ENCODE assay signal across 24 cellular contexts in genomic region chr10:110312206-110312605, GRCh38. TPM values are rescaled to one million over a fixed set of nuclear protein-coding genes. Genes with fewer than 3 reads are reported as not detected.
DNase-seq lines count a peak whose midpoint lies in the region; ATAC-seq, FAIRE-seq and TF ChIP-seq lines count a peak whose summit lies in the region.
"Had no signal": no experiment of that assay in that cellular context is flagged by ENCODE, and none has a peak within 500 bp of the region (broad histone marks: within the 10 kb centered on the region; RNA-seq: fewer than 3 reads in every experiment).

No MANE protein-coding gene starts in this region.

- H3K9me3 ChIP-seq in mammary epithelial cell (replicated peaks; ENCODE audit: insufficient read depth, low read length) (no peaks in the 10 kb centered on the region), breast epithelium (no peaks in the 10 kb centered on the region), mesenchymal stem cell (ENCODE audit: control insufficient read depth, low read length) (no peaks in the 10 kb centered on the region), SJCRH30 (replicated peaks) (no peaks in the 10 kb centered on the region)
- H3K9me3 ChIP-seq: BLaER1, SK-N-SH had no signal

- no peak overlapping the region for H4K8ac ChIP-seq in mesenchymal stem cell (ENCODE audit: low read length)

- peaks cover 13% of the 10 kb centered on the region for H3K4me1 Mint-ChIP-seq in progenitor cell of endocrine pancreas (ENCODE audit: low read depth)

- H3K4ac ChIP-seq in mesenchymal stem cell (ENCODE audit: low read depth in 1 of 2, low read length in 2 of 2), result no peak overlapping the region

- dilution Hi-C loops in mammary epithelial cell (cut with HindIII; ENCODE audit: low sequenced_read_pairs), result no loop called here

- no peak overlapping the region for H3K18ac ChIP-seq in mesenchymal stem cell (ENCODE audit: low read depth in 1 of 2, low read length in 2 of 2)

- FAIRE-seq in bronchial epithelial cell (lab: Jason Lieb, UNC), result peak; percentile 32
- FAIRE-seq: RCC 7860 had no signal

- H3K27ac ChIP-seq in mammary epithelial cell (ENCODE audit: insufficient read depth, low read depth, low read length) (no peak overlapping the region), breast epithelium (no peak overlapping the region), mesenchymal stem cell (ENCODE audit: low read length, poor library complexity, severe bottlenecking) (no peak overlapping the region), SJCRH30 (no peak overlapping the region)
- H3K27ac ChIP-seq: BLaER1, GM23248 had no signal

- WGBS in mammary epithelial cell (ENCODE audit: low coverage, missing lambda C conversion rate), result 95% methylated on average over 2 of the region's 2 CpGs
- 91% methylated on average over 2 of the region's 2 CpGs for WGBS in mesenchymal stem cell

- H3K27me3 ChIP-seq in mammary epithelial cell (ENCODE audit: insufficient read depth, low read length) (no peaks in the 10 kb centered on the region), breast epithelium (no peaks in the 10 kb centered on the region), bronchial epithelial cell (ENCODE audit: control insufficient read depth, insufficient read depth, low read length) (no peaks in the 10 kb centered on the region), mesenchymal stem cell (ENCODE audit: control insufficient read depth in 1 of 2, insufficient read depth in 1 of 2, low read length in 2 of 2) (no peaks in the 10 kb centered on the region), SJCRH30 (no peaks in the 10 kb centered on the region; the same call in 1 of the 2 replicates)
- H3K27me3 ChIP-seq: BLaER1 had no signal

- H2BK12ac ChIP-seq in mesenchymal stem cell (ENCODE audit: low read length in 2 of 2), result no peak overlapping the region

- H3K14ac ChIP-seq in mesenchymal stem cell (ENCODE audit: low read length in 2 of 2), result no peak overlapping the region

- H3K9ac ChIP-seq in mammary epithelial cell (ENCODE audit: insufficient read depth, low read length) (no peak overlapping the region), mesenchymal stem cell (ENCODE audit: low read length) (peak overlapping the region; percentile 45)
- H3K9ac ChIP-seq: BLaER1, GM23248, SK-N-SH had no signal

- no peak overlapping the region for H3K4me3 Mint-ChIP-seq in progenitor cell of endocrine pancreas (ENCODE audit: low read depth)

- H3K9me3 Mint-ChIP-seq in progenitor cell of endocrine pancreas (ENCODE audit: low read depth), result no peaks in the 10 kb centered on the region
- H3K9me3 Mint-ChIP-seq: CD4-positive, CD25-positive, alpha-beta regulatory T cell had no signal

- intact Hi-C loops in mammary epithelial cell (cut with micrococcal nuclease) (loop anchor here (5.0 kb wide), 1 partner anchor 580 kb away; no protein-coding TSS in a partner anchor), breast epithelium (cut with DNase I; ENCODE audit: low total_unique reads) (no loop called here)

- no peaks in the 10 kb centered on the region for H3K79me2 ChIP-seq in mammary epithelial cell (ENCODE audit: insufficient read depth, low read length)

- H3K27me3 Mint-ChIP-seq in progenitor cell of endocrine pancreas, result no peaks in the 10 kb centered on the region

- no peak overlapping the region for H2BK15ac ChIP-seq in mesenchymal stem cell (ENCODE audit: low read depth, poor library complexity, severe bottlenecking)

- H3K36me3 ChIP-seq in mammary epithelial cell (ENCODE audit: insufficient read depth, low read length) (no peaks in the 10 kb centered on the region), breast epithelium (no peaks in the 10 kb centered on the region), bronchial epithelial cell (ENCODE audit: control insufficient read depth, insufficient read depth, low read length) (no peaks in the 10 kb centered on the region), mesenchymal stem cell (ENCODE audit: control insufficient read depth in 1 of 2, insufficient read depth in 2 of 2, low read depth in 1 of 2, low read length in 2 of 2) (no peaks in the 10 kb centered on the region), SJCRH30 (no peaks in the 10 kb centered on the region)
- H3K36me3 ChIP-seq: BLaER1 had no signal

- peak overlapping the region; percentile 14 for H2AFZ ChIP-seq in mammary epithelial cell (ENCODE audit: low read depth, low read length)
- H2AFZ ChIP-seq in mesenchymal stem cell (ENCODE audit: low read depth, low read length), result no peak overlapping the region

- ATAC-seq in GM18519 (IDR thresholded peaks at IDR 0.05; ENCODE audit: low FRiP score, unreplicated experiment), result no peak

- no peak overlapping the region for H3K23ac ChIP-seq in mesenchymal stem cell (ENCODE audit: low read length in 2 of 2)

- peak overlapping the region; percentile 57 for H2AK5ac ChIP-seq in mesenchymal stem cell (ENCODE audit: low read length, severe bottlenecking)

- H3K4me2 ChIP-seq in mammary epithelial cell (ENCODE audit: insufficient read depth, low read depth, low read length), result no peak overlapping the region
- no peak overlapping the region for H3K4me2 ChIP-seq in mesenchymal stem cell (ENCODE audit: low read length, poor library complexity, severe bottlenecking)
- H3K4me2 ChIP-seq: BLaER1 had no signal

- H2BK5ac ChIP-seq in mesenchymal stem cell (ENCODE audit: low read depth, low read length, poor library complexity, severe bottlenecking), result no peak overlapping the region

- TF ChIP-seq POLR2A in breast epithelium (IDR thresholded peaks at IDR 0.05), result no peak

- H3K27ac Mint-ChIP-seq in progenitor cell of endocrine pancreas, result no peak overlapping the region

- no peak overlapping the region for H4K91ac ChIP-seq in mesenchymal stem cell (ENCODE audit: low read length)

- H4K20me1 ChIP-seq in mammary epithelial cell (ENCODE audit: insufficient read depth, low read length), result no peaks in the 10 kb centered on the region
- H4K20me1 ChIP-seq: BLaER1 had no signal

- CTCF ChIA-PET in mammary epithelial cell (lab: Charles Lee; ENCODE audit: low non-redundant PET), result no interaction called here

- no peaks in the 10 kb centered on the region for H3K36me3 Mint-ChIP-seq in progenitor cell of endocrine pancreas (ENCODE audit: insufficient read depth)
- H3K36me3 Mint-ChIP-seq: CD4-positive, CD25-positive, alpha-beta regulatory T cell had no signal

- DNase-seq in mammary epithelial cell (no peak), breast epithelium (ENCODE audit: low spot score in 2 of 2) (no peak), bronchial epithelial cell (ENCODE audit: low read depth) (no peak), mesenchymal stem cell (no peak), progenitor cell of endocrine pancreas (ENCODE audit: low spot score, unreplicated experiment) (no peak), SJCRH30 (no peak)
- DNase-seq: 8988T; CD4-positive, CD25-positive, alpha-beta regulatory T cell; DMS153; DND-41; GM23248; Karpas-422; NCI-H1092 treated with DMSO at 0.1 percent for 48 hours; NCI-H1436; NCI-H2081 treated with DMSO at 0.1 percent for 48 hours; NCI-H2171; NCI-H226; NCI-H510A; NCI-H69; SIG-M5; SK-N-SH had no signal

- TF ChIP-seq CTCF in mammary epithelial cell (conservative IDR thresholded peaks at IDR 0.05 in 1 of 2, IDR thresholded peaks at IDR 0.05 in 1 of 2; ENCODE audit: extremely low read depth in 1 of 2, insufficient read depth in 1 of 2, low read depth in 1 of 2, low read length in 2 of 2) (no peak), breast epithelium (IDR thresholded peaks at IDR 0.05) (no peak), bronchial epithelial cell (IDR thresholded peaks at IDR 0.05; ENCODE audit: insufficient read depth, low read length, severe bottlenecking) (no peak), progenitor cell of endocrine pancreas (IDR thresholded peaks at IDR 0.05; ENCODE audit: unreplicated experiment) (no peak)

- H2BK120ac ChIP-seq in mesenchymal stem cell (ENCODE audit: low read depth, low read length), result no peak overlapping the region

- in situ Hi-C loops in mammary epithelial cell (cut with MboI; ENCODE audit: low sequenced_read_pairs in 2 of 2), result loop anchor here in 1 of 2 donors (10.0 to 25.0 kb wide), 2 partner anchors 233 to 550 kb away; partner anchors contain the start of gene PDCD4

- no peak overlapping the region for H3K4me3 ChIP-seq in mammary epithelial cell (replicated peaks in 1 of 3; ENCODE audit: insufficient read depth in 1 of 3, low read depth in 2 of 3, low read length in 3 of 3)
- H3K4me3 ChIP-seq in breast epithelium, result no peak overlapping the region
- H3K4me3 ChIP-seq in bronchial epithelial cell (ENCODE audit: low read depth, low read length), result no peak overlapping the region
- no peak overlapping the region for H3K4me3 ChIP-seq in mesenchymal stem cell (ENCODE audit: insufficient read depth in 1 of 2, low read depth in 1 of 2, low read length in 2 of 2)
- no peak overlapping the region for H3K4me3 ChIP-seq in SJCRH30
- H3K4me3 ChIP-seq: BLaER1, GM23248 had no signal

- H3K79me1 ChIP-seq in mesenchymal stem cell (replicated peaks; ENCODE audit: low read length, poor library complexity, severe bottlenecking), result no peaks in the 10 kb centered on the region

- BruUV-seq in mammary epithelial cell (replicated peaks; lab: Mats Ljungman, UMichigan), result no TSS peak

- peaks cover 10% of the 10 kb centered on the region for H3K4me1 ChIP-seq in mammary epithelial cell (ENCODE audit: insufficient read depth, low read length)
- no peaks in the 10 kb centered on the region for H3K4me1 ChIP-seq in breast epithelium
- H3K4me1 ChIP-seq in mesenchymal stem cell (ENCODE audit: control insufficient read depth, insufficient read depth, low read depth, low read length), result no peaks in the 10 kb centered on the region
- H3K4me1 ChIP-seq in SJCRH30, result no peaks in the 10 kb centered on the region

RNA-seq across cellular contexts. Expression of gene SMNDC1, which starts 7.5 kb away (rescaled TPM):
- total RNA-seq in mammary epithelial cell (10 to 100 TPM in 1 of 2 donors, 1 to 10 TPM in 1; 6.5 to 42.8 TPM), breast epithelium (10 to 100 TPM; 11.5 to 16.0 (median 13.4) TPM), bronchial epithelial cell (6.3 and 6.8 TPM in 2 replicates), progenitor cell of endocrine pancreas (39.4 and 41.4 TPM in 2 replicates)
- polyA plus RNA-seq in mammary epithelial cell, result 10.9 TPM
- polyA minus RNA-seq in mammary epithelial cell, result 12.1 TPM
- 27.4 TPM for polyA plus RNA-seq in mesenchymal stem cell (2013, experiment 1 of 2)
- polyA plus RNA-seq in mesenchymal stem cell (2013, experiment 2 of 2), result 26.1 TPM
- total RNA-seq in SJCRH30 (2014; rRNA removed; shearing (Covaris generic)), result 11.4 and 17.0 TPM in 2 replicates
